ENCODE assay signal across 12 cellular contexts in the genomic region with DNA sequence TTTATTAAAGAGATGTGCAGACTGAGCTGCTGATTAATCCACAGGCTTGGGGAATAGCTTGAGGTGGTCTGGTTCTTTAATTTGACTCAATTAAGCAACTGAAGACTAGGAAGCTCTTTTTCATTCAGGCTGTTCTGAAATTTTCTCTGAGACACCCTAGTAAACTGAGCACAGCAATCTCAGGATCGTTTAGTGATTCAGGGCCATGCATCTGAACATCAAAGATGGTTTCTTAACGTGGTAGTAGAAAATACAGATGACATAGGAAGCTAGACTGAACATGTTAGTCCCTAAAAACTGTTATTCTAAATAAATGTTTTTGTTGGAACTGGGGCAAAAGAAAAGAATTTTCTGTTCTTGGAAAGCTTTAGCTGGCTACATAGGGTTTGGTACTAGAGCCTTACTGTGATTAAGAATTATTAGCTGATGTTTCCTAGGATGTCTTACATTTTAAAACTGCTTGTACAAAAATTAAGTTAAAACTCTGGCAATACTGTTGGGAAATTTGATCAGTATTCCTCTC.
DNase-seq lines count a peak whose midpoint lies in the region; ATAC-seq and TF ChIP-seq lines count a peak whose summit lies in the region.
"Had no signal": no experiment of that assay in that cellular context is flagged by ENCODE, and none has a peak within 500 bp of the region (broad histone marks: within the 10 kb centered on the region; RNA-seq: fewer than 3 reads in every experiment).

No MANE protein-coding gene starts in this region.

- H3K27me3 ChIP-seq in thoracic aorta (replicated peaks; ENCODE audit: insufficient read depth) (no peaks in the 10 kb centered on the region), SJCRH30 (no peaks in the 10 kb centered on the region)

- peaks cover 42 to 67% of the 10 kb centered on the region in 2 donors for H3K4me1 ChIP-seq in thoracic aorta (ENCODE audit: control insufficient read depth in 1 of 2, low read depth in 2 of 2)
- peaks cover 27% of the 10 kb centered on the region for H3K4me1 ChIP-seq in SJCRH30

- H3K27me3 Mint-ChIP-seq in activated naive CD4-positive, alpha-beta T cell treated with anti-CD3 and anti-CD28 coated beads for 36 hours (ENCODE audit: low read depth) = no peaks in the 10 kb centered on the region
- H3K27me3 Mint-ChIP-seq in activated naive CD8-positive, alpha-beta T cell treated with anti-CD3 and anti-CD28 coated beads, Interleukin-2, amount 50 U/mL, for 24 hours = no peaks in the 10 kb centered on the region

- no peak overlapping the region for H3K4me3 ChIP-seq in fibroblast of the aortic adventitia (ENCODE audit: low read depth, low read length)
- H3K4me3 ChIP-seq in thoracic aorta = no peak overlapping the region
- no peak overlapping the region for H3K4me3 ChIP-seq in SJCRH30
- H3K4me3 ChIP-seq: lung had no signal

- H3K9me3 ChIP-seq in thoracic aorta (no peaks in the 10 kb centered on the region), SJCRH30 (replicated peaks) (no peaks in the 10 kb centered on the region)

- no peaks in the 10 kb centered on the region for H3K9me3 Mint-ChIP-seq in activated naive CD4-positive, alpha-beta T cell treated with anti-CD3 and anti-CD28 coated beads for 36 hours
- no peaks in the 10 kb centered on the region for H3K9me3 Mint-ChIP-seq in activated naive CD8-positive, alpha-beta T cell treated with anti-CD3 and anti-CD28 coated beads, Interleukin-2, amount 50 U/mL, for 24 hours
- H3K9me3 Mint-ChIP-seq: nephron progenitor cell had no signal

- intact Hi-C loops in activated naive CD4-positive, alpha-beta T cell treated with anti-CD3 and anti-CD28 coated beads for 36 hours (cut with micrococcal nuclease) = no loop called here

- H3K36me3 ChIP-seq in thoracic aorta (peaks cover under 1% of the 10 kb centered on the region), SJCRH30 (no peaks in the 10 kb centered on the region)

- DNase-seq in activated naive CD4-positive, alpha-beta T cell treated with anti-CD3 and anti-CD28 coated beads for 36 hours = no peak
- DNase-seq in activated naive CD4-positive, alpha-beta T cell (lab: John Stamatoyannopoulos, UW) = no peak
- DNase-seq in activated naive CD8-positive, alpha-beta T cell treated with anti-CD3 and anti-CD28 coated beads, Interleukin-2, amount 50 U/mL, for 24 hours = no peak
- DNase-seq in fibroblast of the aortic adventitia (ENCODE audit: low read depth) (peak; percentile 51), thoracic aorta (ENCODE audit: low spot score) (no peak), DMS53 treated with DMSO at 0.1 percent for 48 hours (lab: John Stamatoyannopoulos, UW; ENCODE audit: unreplicated experiment) (no peak), SJCRH30 (no peak)
- DNase-seq: NCI-H446, nephron progenitor cell, SIG-M5 had no signal

- no peak for ATAC-seq in activated naive CD8-positive, alpha-beta T cell treated with anti-CD3 and anti-CD28 coated beads, Interleukin-2, amount 50 U/mL, for 24 hours
- ATAC-seq in thoracic aorta (ENCODE audit: insufficient number of reproducible peaks, low FRiP score, low read depth) (no peak), HG03432 (IDR thresholded peaks at IDR 0.05; ENCODE audit: unreplicated experiment) (no peak)

- H3K27ac ChIP-seq in thoracic aorta (peak overlapping the region; percentile 68 to 79), SJCRH30 (no peak overlapping the region)

- H3K27ac Mint-ChIP-seq in activated naive CD4-positive, alpha-beta T cell treated with anti-CD3 and anti-CD28 coated beads for 36 hours = peak overlapping the region; percentile 85
- H3K27ac Mint-ChIP-seq in activated naive CD8-positive, alpha-beta T cell treated with anti-CD3 and anti-CD28 coated beads, Interleukin-2, amount 50 U/mL, for 24 hours = peak overlapping the region; percentile 95
- H3K27ac Mint-ChIP-seq: nephron progenitor cell had no signal

- CTCF ChIA-PET in activated naive CD4-positive, alpha-beta T cell treated with anti-CD3 and anti-CD28 coated beads for 36 hours (lab: Charles Lee) = interaction anchor here (0.7 to 10.8 kb wide), 11 partner anchors 9 to 110 kb away, joined by 3 to 331 read pairs (median 3); partner anchors contain the start of gene MYOF

- no peak overlapping the region for H3K4me3 Mint-ChIP-seq in activated naive CD4-positive, alpha-beta T cell treated with anti-CD3 and anti-CD28 coated beads for 36 hours
- peak overlapping the region; percentile 61 for H3K4me3 Mint-ChIP-seq in activated naive CD8-positive, alpha-beta T cell treated with anti-CD3 and anti-CD28 coated beads, Interleukin-2, amount 50 U/mL, for 24 hours
- H3K4me3 Mint-ChIP-seq: nephron progenitor cell had no signal

- peaks cover 8% of the 10 kb centered on the region for H3K36me3 Mint-ChIP-seq in activated naive CD4-positive, alpha-beta T cell treated with anti-CD3 and anti-CD28 coated beads for 36 hours (ENCODE audit: low read depth)
- H3K36me3 Mint-ChIP-seq in activated naive CD8-positive, alpha-beta T cell treated with anti-CD3 and anti-CD28 coated beads, Interleukin-2, amount 50 U/mL, for 24 hours (ENCODE audit: low read depth) = peaks cover 28% of the 10 kb centered on the region

- TF ChIP-seq CTCF in fibroblast of the aortic adventitia (IDR thresholded peaks at IDR 0.05; ENCODE audit: insufficient read depth, low read length) (no peak), thoracic aorta (IDR thresholded peaks at IDR 0.05) (no peak)

- H3K4me1 Mint-ChIP-seq in activated naive CD4-positive, alpha-beta T cell treated with anti-CD3 and anti-CD28 coated beads for 36 hours (ENCODE audit: low read depth) = peaks cover 39% of the 10 kb centered on the region
- peaks cover 55% of the 10 kb centered on the region for H3K4me1 Mint-ChIP-seq in activated naive CD8-positive, alpha-beta T cell treated with anti-CD3 and anti-CD28 coated beads, Interleukin-2, amount 50 U/mL, for 24 hours
